Comparison of ENCODE assay signal across 8 cellular contexts in the genomic region with DNA sequence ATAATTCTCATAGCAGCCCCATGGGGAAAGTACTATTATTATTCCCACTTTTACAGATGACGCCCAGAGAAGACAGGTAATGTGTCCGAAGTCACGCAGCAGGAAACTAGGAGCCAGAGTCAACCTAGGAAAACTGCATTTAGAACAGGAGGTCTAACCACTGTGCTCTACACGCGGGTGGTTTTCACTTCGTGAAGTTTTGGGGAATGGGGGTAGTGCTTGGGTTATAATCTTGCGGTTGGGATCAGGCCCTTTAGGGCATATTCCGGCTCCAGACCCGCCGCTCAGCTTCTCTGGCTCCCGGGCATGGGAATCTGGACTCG. TPM values are rescaled to one million over a fixed set of nuclear protein-coding genes. Genes with fewer than 3 reads are reported as not detected.
DNase-seq lines count a peak whose midpoint lies in the region; ATAC-seq and TF ChIP-seq lines count a peak whose summit lies in the region.

No MANE protein-coding gene starts in this region.

- no peak for DNase-seq in CD14-positive monocyte (ENCODE audit: low spot score)
- DNase-seq in NB4 (ENCODE audit: low read depth), result no peak
- DNase-seq in effector memory CD8-positive, alpha-beta T cell, result no peak
- no peak for DNase-seq in left lobe of liver (ENCODE audit: low spot score)
- no peak for DNase-seq in effector CD8-positive, alpha-beta T cell (lab: John Stamatoyannopoulos, UW)
- DNase-seq in activated effector memory CD4-positive, alpha-beta T cell treated with Interleukin-2 at 50 U/mL for 16 hours, result no peak

- peaks cover 38% of the 10 kb centered on the region for H3K4me1 ChIP-seq in neuron (ENCODE audit: insufficient read depth, low read length)

- peak overlapping the region in 4 of 7 donors; percentile 72 to 85 (median 76) for H3K27ac Mint-ChIP-seq in CD14-positive monocyte
- H3K27ac Mint-ChIP-seq in effector memory CD8-positive, alpha-beta T cell, result peak overlapping the region; percentile 84 to 87

- no peak for ATAC-seq in effector memory CD8-positive, alpha-beta T cell (replicated peaks)
- no peak for ATAC-seq in left lobe of liver
- no peak for ATAC-seq in GM18520 (IDR thresholded peaks at IDR 0.05; ENCODE audit: unreplicated experiment)

- peak overlapping the region; percentile 92 to 99 for H3K4me3 Mint-ChIP-seq in CD14-positive monocyte
- H3K4me3 Mint-ChIP-seq in effector memory CD8-positive, alpha-beta T cell, result peak overlapping the region; percentile 95 to 96

- TF ChIP-seq CTCF in CD14-positive monocyte (IDR thresholded peaks at IDR 0.05) (no peak), NB4 (IDR thresholded peaks at IDR 0.05; ENCODE audit: low read depth, low read length) (no peak)

- peaks cover 34% of the 10 kb centered on the region for H3K4me1 Mint-ChIP-seq in CD14-positive monocyte
- H3K4me1 Mint-ChIP-seq in effector memory CD8-positive, alpha-beta T cell (ENCODE audit: low read depth in 2 of 2), result peaks cover 20 to 22% of the 10 kb centered on the region in 2 donors

- H3K27me3 ChIP-seq in neuron (ENCODE audit: insufficient read depth, low read length), result no peaks in the 10 kb centered on the region

- peaks cover 2% of the 10 kb centered on the region in 2 donors for H3K36me3 Mint-ChIP-seq in CD14-positive monocyte
- H3K36me3 Mint-ChIP-seq in effector memory CD8-positive, alpha-beta T cell (ENCODE audit: insufficient read depth), result peaks cover 10% of the 10 kb centered on the region

- H3K4me3 ChIP-seq in NB4 (ENCODE audit: low read depth, low read length), result peak overlapping the region; percentile 62
- H3K4me3 ChIP-seq in neuron (ENCODE audit: low read length), result peak overlapping the region; percentile 52

- no peak overlapping the region for H2AFZ ChIP-seq in neuron (ENCODE audit: low read depth, low read length)

- no peaks in the 10 kb centered on the region for H3K9me3 ChIP-seq in neuron (ENCODE audit: low read length)

- H3K9me3 Mint-ChIP-seq in CD14-positive monocyte, result peaks cover 0 to 5% (median 2%) of the 10 kb centered on the region in 7 donors
- no peaks in the 10 kb centered on the region for H3K9me3 Mint-ChIP-seq in effector memory CD8-positive, alpha-beta T cell

- H3K27me3 Mint-ChIP-seq in CD14-positive monocyte (ENCODE audit: low read depth in 3 of 3), result peaks cover 50 to 69% (median 59%) of the 10 kb centered on the region in 3 donors
- peaks cover 44 to 49% of the 10 kb centered on the region in 2 donors for H3K27me3 Mint-ChIP-seq in effector memory CD8-positive, alpha-beta T cell

- intact Hi-C loops in CD14-positive monocyte (cut with micrococcal nuclease), result loop anchor here (5.0 to 10.0 kb wide), 5 partner anchors 45 to 355 kb away; partner anchors contain the start of gene RAB8B (in 1 of the 2)

- peaks cover 17% of the 10 kb centered on the region for H3K36me3 ChIP-seq in neuron (ENCODE audit: insufficient read depth, low read length)

- no peak for TF ChIP-seq POLR2A in NB4 (IDR thresholded peaks at IDR 0.05; ENCODE audit: extremely low read depth, insufficient read length)

RNA-seq across cellular contexts. Expression of gene TPM1, which starts 5.2 kb away (rescaled TPM):
- 10 to 100 TPM; 11.7 to 15.9 TPM for polyA plus RNA-seq in CD14-positive monocyte
- 52.6 TPM for total RNA-seq in left lobe of liver
